Comparison of ENCODE assay signal across 1 cellular context in genomic region chr5:142806769-142807377, GRCh38.
TF ChIP-seq lines count a peak whose summit lies in the region.

No MANE protein-coding gene starts in this region.

TF ChIP-seq in liver, 16 proteins besides CTCF, POLR2A, EP300 and RAD21 (continued from another document):
- no peak for TF ChIP-seq REST (IDR thresholded peaks at IDR 0.05)
- TF ChIP-seq MAX (IDR thresholded peaks at IDR 0.05) = no peak
